ENCODE assay signal across 1 cellular context in the genomic region with DNA sequence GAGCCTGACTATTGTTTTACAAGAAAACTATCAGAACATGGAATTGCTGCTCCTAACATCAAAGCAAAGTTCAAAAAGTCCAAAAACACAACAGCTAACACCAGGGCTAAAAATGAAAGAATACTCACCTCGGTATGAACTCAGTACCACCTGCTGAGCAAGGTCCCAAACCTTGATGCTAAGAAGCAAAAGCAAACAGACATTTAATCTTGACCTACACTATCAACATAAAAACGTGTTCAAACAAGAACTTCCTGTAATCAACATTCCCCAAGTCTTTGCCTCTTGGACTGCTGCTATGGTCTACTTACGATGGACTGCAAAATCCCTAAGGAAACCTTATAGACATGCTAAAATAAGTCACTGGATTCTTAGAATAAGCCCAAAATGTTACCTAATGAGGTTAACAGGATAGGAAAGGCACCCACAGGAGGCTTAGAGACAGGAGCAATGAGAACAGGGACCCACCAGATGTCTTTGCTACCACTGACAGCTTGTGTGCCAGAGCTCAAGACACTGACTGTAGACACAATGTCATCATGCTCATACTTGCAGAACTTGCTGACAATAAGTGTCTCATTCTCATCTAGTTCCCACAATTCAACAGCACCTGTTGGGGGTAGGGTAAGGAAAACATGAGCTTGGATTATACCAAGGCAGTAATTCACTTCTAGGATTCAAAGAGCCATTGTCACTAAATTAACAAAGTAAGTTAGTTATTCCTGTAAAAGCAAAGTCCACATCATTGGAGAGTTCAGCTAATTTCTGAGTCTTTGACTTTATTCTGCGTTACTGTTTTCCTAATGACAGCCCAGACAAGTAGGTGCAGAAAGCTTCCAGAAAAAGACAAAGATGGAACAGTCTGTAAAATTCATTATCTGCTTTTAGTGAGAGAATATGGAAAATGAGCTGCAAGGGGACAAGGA.
TF ChIP-seq lines count a peak whose summit lies in the region.

No MANE protein-coding gene starts in this region.

TF ChIP-seq in HCT116, 20 proteins besides CTCF, POLR2A, EP300 and RAD21:
- TF ChIP-seq ZFX (IDR thresholded peaks at IDR 0.05) (no peak), FOSL1 (IDR thresholded peaks at IDR 0.05; ENCODE audit: low read depth) (no peak), CBX3 (IDR thresholded peaks at IDR 0.05; ENCODE audit: low read depth) (no peak), ZNF274 (IDR thresholded peaks at IDR 0.05; ENCODE audit: low read depth, low read length) (no peak), ELF1 (IDR thresholded peaks at IDR 0.05; ENCODE audit: borderline replicate concordance, low read depth) (no peak), EZH2phosphoT487 (IDR thresholded peaks at IDR 0.05; ENCODE audit: borderline replicate concordance) (no peak), MAX (IDR thresholded peaks at IDR 0.05) (no peak), REST (IDR thresholded peaks at IDR 0.05; ENCODE audit: low read depth) (no peak), YY1 (IDR thresholded peaks at IDR 0.05; ENCODE audit: extremely low read depth, insufficient replicate concordance, low read depth, low read length) (no peak), TCF7L2 (IDR thresholded peaks at IDR 0.05; ENCODE audit: borderline replicate concordance, extremely low read depth, insufficient read depth, insufficient read length) (no peak), SP1 (IDR thresholded peaks at IDR 0.05; ENCODE audit: low read depth) (no peak), SRF (IDR thresholded peaks at IDR 0.05; ENCODE audit: low read depth) (no peak), POLR2AphosphoS5 (IDR thresholded peaks at IDR 0.05; ENCODE audit: low read depth, low read length) (no peak), JUND (IDR thresholded peaks at IDR 0.05) (no peak)
- TF ChIP-seq, protein P1, sequence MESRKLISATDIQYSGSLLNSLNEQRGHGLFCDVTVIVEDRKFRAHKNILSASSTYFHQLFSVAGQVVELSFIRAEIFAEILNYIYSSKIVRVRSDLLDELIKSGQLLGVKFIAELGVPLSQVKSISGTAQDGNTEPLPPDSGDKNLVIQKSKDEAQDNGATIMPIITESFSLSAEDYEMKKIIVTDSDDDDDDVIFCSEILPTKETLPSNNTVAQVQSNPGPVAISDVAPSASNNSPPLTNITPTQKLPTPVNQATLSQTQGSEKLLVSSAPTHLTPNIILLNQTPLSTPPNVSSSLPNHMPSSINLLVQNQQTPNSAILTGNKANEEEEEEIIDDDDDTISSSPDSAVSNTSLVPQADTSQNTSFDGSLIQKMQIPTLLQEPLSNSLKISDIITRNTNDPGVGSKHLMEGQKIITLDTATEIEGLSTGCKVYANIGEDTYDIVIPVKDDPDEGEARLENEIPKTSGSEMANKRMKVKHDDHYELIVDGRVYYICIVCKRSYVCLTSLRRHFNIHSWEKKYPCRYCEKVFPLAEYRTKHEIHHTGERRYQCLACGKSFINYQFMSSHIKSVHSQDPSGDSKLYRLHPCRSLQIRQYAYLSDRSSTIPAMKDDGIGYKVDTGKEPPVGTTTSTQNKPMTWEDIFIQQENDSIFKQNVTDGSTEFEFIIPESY (IDR thresholded peaks at IDR 0.05; ENCODE audit: extremely low read depth, insufficient replicate concordance, low read length): no peak
